8 cellular contexts compared by ENCODE assay signal in the genomic region with DNA sequence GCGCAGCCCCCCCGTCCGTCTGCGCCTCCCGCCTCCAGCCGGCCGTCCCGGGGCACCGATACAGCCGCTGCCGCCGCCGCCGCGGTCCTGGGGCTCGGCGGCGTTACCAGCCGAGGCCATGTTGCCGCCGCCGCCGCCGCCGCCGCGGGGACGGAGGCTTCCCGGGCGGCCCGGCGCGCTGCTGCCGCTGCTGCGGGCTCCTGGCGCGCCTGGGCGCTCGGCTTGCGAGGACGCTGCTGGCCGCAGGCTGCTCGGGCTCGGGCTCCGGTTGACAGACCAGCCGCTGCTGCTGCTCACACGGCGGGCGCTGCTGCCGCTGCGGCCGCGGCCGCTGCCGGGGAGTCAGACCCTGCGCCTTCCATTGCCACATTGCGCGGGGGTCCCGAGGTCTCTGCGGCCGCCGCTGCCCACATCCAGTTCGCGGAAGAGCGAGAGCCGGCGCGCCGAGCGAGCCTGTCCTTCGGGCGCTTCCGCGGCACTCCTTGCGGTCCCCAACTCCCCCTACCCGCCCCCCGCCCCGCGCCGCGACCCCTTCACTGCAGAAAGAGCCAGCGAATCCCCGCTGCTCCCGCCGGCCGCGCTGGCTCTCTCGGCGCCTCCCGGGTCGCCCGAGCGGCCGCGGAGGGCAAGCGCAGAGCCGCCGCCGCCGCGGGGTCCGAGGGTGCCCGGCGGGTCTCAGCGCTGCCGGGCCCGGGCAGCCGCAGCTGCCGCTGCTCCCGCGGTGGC. TPM values are rescaled to one million over a fixed set of nuclear protein-coding genes. Genes with fewer than 3 reads are reported as not detected.
A peak's percentile ranks its signal among the peaks of the same experiment; 100 is the strongest.
DNase-seq lines count a peak whose midpoint lies in the region; ATAC-seq and TF ChIP-seq lines count a peak whose summit lies in the region.

No MANE protein-coding gene starts in this region.

- TF ChIP-seq POLR2A in lower leg skin (IDR thresholded peaks at IDR 0.05) (no peak), transverse colon (IDR thresholded peaks at IDR 0.05) (no peak)

- H3K27me3 ChIP-seq in NT2/D1 (ENCODE audit: insufficient read depth, insufficient read length) (no peaks in the 10 kb centered on the region), brain microvascular endothelial cell (replicated peaks) (no peaks in the 10 kb centered on the region), transverse colon (peaks cover 4% of the 10 kb centered on the region)

- TF ChIP-seq CTCF in GM12875 (IDR thresholded peaks at IDR 0.05; ENCODE audit: borderline replicate concordance, insufficient read depth, low read depth, low read length), result no peak
- TF ChIP-seq CTCF in brain microvascular endothelial cell (IDR thresholded peaks at IDR 0.05; ENCODE audit: low read depth, low read length, missing control alignments), result no peak
- no peak for TF ChIP-seq CTCF in lower leg skin (IDR thresholded peaks at IDR 0.05)
- no peak for TF ChIP-seq CTCF in transverse colon (IDR thresholded peaks at IDR 0.05)

- H3K4me1 ChIP-seq in NT2/D1 (ENCODE audit: insufficient read depth, insufficient read length) (peaks cover 3% of the 10 kb centered on the region), transverse colon (peaks cover 0 to 25% (median 17%) of the 10 kb centered on the region in 4 donors)

- H3K36me3 ChIP-seq in NT2/D1 (ENCODE audit: insufficient read depth, insufficient read length, low read length) (peaks cover 26% of the 10 kb centered on the region), brain microvascular endothelial cell (replicated peaks) (no peaks in the 10 kb centered on the region), transverse colon (no peaks in the 10 kb centered on the region)

- H3K4me3 ChIP-seq in GM12875 (ENCODE audit: low read depth, low read length), result peak overlapping the region; percentile 70
- peak overlapping the region; percentile 91 for H3K4me3 ChIP-seq in NT2/D1 (ENCODE audit: insufficient read length, low read depth)
- H3K4me3 ChIP-seq in brain microvascular endothelial cell (ENCODE audit: low read depth, low read length), result peak overlapping the region; percentile 77
- peak overlapping the region; percentile 70 for H3K4me3 ChIP-seq in lower leg skin (ENCODE audit: low read depth, poor library complexity, severe bottlenecking)
- H3K4me3 ChIP-seq in transverse colon, result peak overlapping the region; percentile 84 to 97 (median 92)

- TF ChIP-seq EP300 in transverse colon (IDR thresholded peaks at IDR 0.05; ENCODE audit: low read depth), result no peak

- 0% methylated on average over 26 to 58 of the region's 111 CpGs for WGBS in lower leg skin, 2 donors
- WGBS in transverse colon (ENCODE audit: low coverage in 1 of 2), 2 donors, result 1% methylated on average over 60 of the region's 111 CpGs; no CpG with 5 or more reads in 1 of the 2 donors

- intact Hi-C loops in lower leg skin (cut with DNase I; ENCODE audit: low total_unique reads), result no loop called here
- intact Hi-C loops in transverse colon (cut with DNase I; ENCODE audit: low total_unique reads), result loop anchor here (5.0 kb wide), 3 partner anchors 46 to 836 kb away; no protein-coding TSS in a partner anchor
- intact Hi-C loops in posterior vena cava (cut with DNase I), result loop anchor here in 1 of 2 donors (10.0 kb wide), 1 partner anchor 194 kb away; a partner anchor contains a TSS

- H3K27ac ChIP-seq in brain microvascular endothelial cell (no peak overlapping the region), transverse colon (peak overlapping the region; percentile 91 to 95 (median 93))

- peak overlapping the region; percentile 96 for H3K9ac ChIP-seq in NT2/D1 (ENCODE audit: insufficient read length, low read depth)

- no peak for ATAC-seq in GM19397 (IDR thresholded peaks at IDR 0.05; ENCODE audit: unreplicated experiment)

- DNase-seq in NT2/D1 (ENCODE audit: low read depth, low spot score) (no peak), brain microvascular endothelial cell (no peak), lower leg skin (ENCODE audit: low spot score in 2 of 2) (no peak), transverse colon (no peak), iPS-NIHi11 (ENCODE audit: low spot score) (no peak), posterior vena cava (ENCODE audit: low spot score) (no peak)

- in situ Hi-C loops in brain microvascular endothelial cell (cut with HindIII; ENCODE audit: low pct_ligation_motif_present, low sequenced_read_pairs), result no loop called here
- in situ Hi-C loops in transverse colon (cut with MboI; ENCODE audit: low pct_ligation_motif_present in 1 of 4, low pct_unique_long_range_greater_than_20kb in 1 of 4, low sequenced_read_pairs in 3 of 4), result loop anchor here in 1 of 4 donors (25.0 kb wide), 1 partner anchor 196 kb away; a partner anchor contains a TSS

- H3K9me3 ChIP-seq in NT2/D1 (ENCODE audit: insufficient read depth, low read length), result no peaks in the 10 kb centered on the region
- H3K9me3 ChIP-seq in transverse colon, result no peaks in the 10 kb centered on the region

RNA-seq across cellular contexts. Expression of a gene that starts 8.4 kb away (rescaled TPM):
- total RNA-seq in lower leg skin, result 10 to 100 TPM; 16.5 to 25.6 (median 20.9) TPM
- 10 to 100 TPM; 12.3 to 50.9 (median 26.4) TPM for total RNA-seq in transverse colon
- total RNA-seq in posterior vena cava, result 10 to 100 TPM in 1 of 2 donors, 1 to 10 TPM in 1; 4.6 to 13.2 TPM
